In genomic region chr18:77103181-77103875, GRCh38 we compare ENCODE assay signal across 9 cellular contexts. TPM values are rescaled to one million over a fixed set of nuclear protein-coding genes. Genes with fewer than 3 reads are reported as not detected.
DNase-seq lines count a peak whose midpoint lies in the region; ATAC-seq and TF ChIP-seq lines count a peak whose summit lies in the region.
"Had no signal": no experiment of that assay in that cellular context is flagged by ENCODE, and none has a peak within 500 bp of the region (broad histone marks: within the 10 kb centered on the region; RNA-seq: fewer than 3 reads in every experiment).

No MANE protein-coding gene starts in this region.

- no peaks in the 10 kb centered on the region for H3K27me3 ChIP-seq in left ventricle myocardium inferior (ENCODE audit: low read depth)

- no peak overlapping the region for H3K4me3 ChIP-seq in left ventricle myocardium inferior

- H3K4me1 ChIP-seq in left ventricle myocardium inferior: peaks cover 94% of the 10 kb centered on the region

- peak overlapping the region; percentile 87 for H3K4me3 Mint-ChIP-seq in HFFc6
- H3K4me3 Mint-ChIP-seq in activated T-cell treated with anti-CD3 and anti-CD28 coated beads, Interleukin-2, amount 50 U/mL, for 72 hours: peak overlapping the region; percentile 2 to 55
- peak overlapping the region in 1 of 2 donors; percentile 33 for H3K4me3 Mint-ChIP-seq in stimulated activated naive B cell treated with anti-CD40 and anti-IgM and Interleukin-4, amounts not matched to agents 10 μg/mL and 1 μg/mL and 100 μg/mL, for 72 hours

- H3K27ac ChIP-seq in left ventricle myocardium inferior (replicated peaks): peak overlapping the region; percentile 86

- H3K9me3 Mint-ChIP-seq in HFFc6: no peaks in the 10 kb centered on the region
- H3K9me3 Mint-ChIP-seq in activated T-cell treated with anti-CD3 and anti-CD28 coated beads, Interleukin-2, amount 50 U/mL, for 72 hours: peaks cover 0 to 2% of the 10 kb centered on the region in 2 donors
- peaks cover 0 to 6% of the 10 kb centered on the region in 2 donors for H3K9me3 Mint-ChIP-seq in stimulated activated naive B cell treated with anti-CD40 and anti-IgM and Interleukin-4, amounts not matched to agents 10 μg/mL and 1 μg/mL and 100 μg/mL, for 72 hours

- no peak for TF ChIP-seq CTCF in HFFc6 (IDR thresholded peaks at IDR 0.05)
- TF ChIP-seq CTCF in left ventricle myocardium inferior (IDR thresholded peaks at IDR 0.05; ENCODE audit: borderline replicate concordance): no peak

- peak overlapping the region; percentile 98 for H3K27ac Mint-ChIP-seq in HFFc6
- peak overlapping the region; percentile 96 for H3K27ac Mint-ChIP-seq in activated T-cell treated with anti-CD3 and anti-CD28 coated beads, Interleukin-2, amount 50 U/mL, for 72 hours
- H3K27ac Mint-ChIP-seq in stimulated activated naive B cell treated with anti-CD40 and anti-IgM and Interleukin-4, amounts not matched to agents 10 μg/mL and 1 μg/mL and 100 μg/mL, for 72 hours: peak overlapping the region; percentile 25

- H3K27me3 Mint-ChIP-seq in HFFc6 (ENCODE audit: insufficient read depth): no peaks in the 10 kb centered on the region; the same call in 1 of the 2 replicates
- H3K27me3 Mint-ChIP-seq in activated T-cell treated with anti-CD3 and anti-CD28 coated beads, Interleukin-2, amount 50 U/mL, for 72 hours (ENCODE audit: low read depth): no peaks in the 10 kb centered on the region
- no peaks in the 10 kb centered on the region for H3K27me3 Mint-ChIP-seq in stimulated activated naive B cell treated with anti-CD40 and anti-IgM and Interleukin-4, amounts not matched to agents 10 μg/mL and 1 μg/mL and 100 μg/mL, for 72 hours

- DNase-seq in HFFc6: no peak
- no peak for DNase-seq in activated T-cell treated with anti-CD3 and anti-CD28 coated beads, Interleukin-2, amount 50 U/mL, for 72 hours
- DNase-seq in left ventricle myocardium inferior: no peak
- DNase-seq in stimulated activated naive B cell treated with anti-CD40 and anti-IgM and Interleukin-4, amounts not matched to agents 10 μg/mL and 1 μg/mL and 100 μg/mL, for 72 hours: no peak
- DNase-seq in iPS-NIHi7 (ENCODE audit: extremely low spot score): no peak
- no peak for DNase-seq in NCI-H1930 (lab: John Stamatoyannopoulos, UW)
- no peak for DNase-seq in NCI-H146 treated with DMSO at 0.1 percent for 48 hours (lab: John Stamatoyannopoulos, UW; ENCODE audit: unreplicated experiment)
- DNase-seq in NCI-H510A (lab: John Stamatoyannopoulos, UW): no peak
- DNase-seq: NCI-H2107 had no signal

- no peaks in the 10 kb centered on the region for H3K36me3 ChIP-seq in left ventricle myocardium inferior

- H3K9me3 ChIP-seq in left ventricle myocardium inferior (replicated peaks): no peaks in the 10 kb centered on the region

- peaks cover 8% of the 10 kb centered on the region for H3K36me3 Mint-ChIP-seq in HFFc6 (ENCODE audit: low read depth)
- H3K36me3 Mint-ChIP-seq in activated T-cell treated with anti-CD3 and anti-CD28 coated beads, Interleukin-2, amount 50 U/mL, for 72 hours (ENCODE audit: insufficient read depth in 2 of 2): peaks cover 24 to 42% of the 10 kb centered on the region in 2 donors
- H3K36me3 Mint-ChIP-seq in stimulated activated naive B cell treated with anti-CD40 and anti-IgM and Interleukin-4, amounts not matched to agents 10 μg/mL and 1 μg/mL and 100 μg/mL, for 72 hours: peaks cover 44 to 72% of the 10 kb centered on the region in 2 donors

- peaks cover 80% of the 10 kb centered on the region for H3K4me1 Mint-ChIP-seq in HFFc6 (ENCODE audit: low read depth)
- H3K4me1 Mint-ChIP-seq in activated T-cell treated with anti-CD3 and anti-CD28 coated beads, Interleukin-2, amount 50 U/mL, for 72 hours (ENCODE audit: low read depth): peaks cover 100% of the 10 kb centered on the region
- peaks cover 69 to 89% of the 10 kb centered on the region in 2 donors for H3K4me1 Mint-ChIP-seq in stimulated activated naive B cell treated with anti-CD40 and anti-IgM and Interleukin-4, amounts not matched to agents 10 μg/mL and 1 μg/mL and 100 μg/mL, for 72 hours

- no peak for ATAC-seq in activated T-cell treated with anti-CD3 and anti-CD28 coated beads, Interleukin-2, amount 50 U/mL, for 72 hours (replicated peaks in 1 of 2)
- no peak for ATAC-seq in stimulated activated naive B cell treated with anti-CD40 and anti-IgM and Interleukin-4, amounts not matched to agents 10 μg/mL and 1 μg/mL and 100 μg/mL, for 72 hours (replicated peaks)

- intact Hi-C loops in left ventricle myocardium inferior (cut with micrococcal nuclease): no loop called here

RNA-seq across cellular contexts. Expression of gene MBP, which starts 29.3 kb away (rescaled TPM):
- total RNA-seq in HFFc6 (2021; fragmentation: NEBNext Ultra II Directional; extraction: Animal tissue kit (Norgen Biotek cat#: 25700)): under 1 TPM in 5 of 6 experiments, not detected in 1; 0.05 to 0.23 (median 0.12) TPM
- total RNA-seq in activated T-cell treated with anti-CD3 and anti-CD28 coated beads, Interleukin-2, amount 50 U/mL, for 72 hours: 100 to 1,000 TPM; 101 to 107 TPM
- 35.0 TPM for total RNA-seq in left ventricle myocardium inferior

Comparison
In these comparisons a context has a peak if more than half of its experiments do, and no peak if none do; other contexts are left out.
1. H3K27ac Mint-ChIP-seq: peak in every context shown above with its lines; median percentile 98 in HFFc6; 96 in activated T-cell treated with anti-CD3 and anti-CD28 coated beads, Interleukin-2, amount 50 U/mL, for 72 hours; 25 in stimulated activated naive B cell treated with anti-CD40 and anti-IgM and Interleukin-4, amounts not matched to agents 10 μg/mL and 1 μg/mL and 100 μg/mL, for 72 hours.
2. RNA of gene MBP, which starts 29.3 kb away (total RNA-seq): 101 to 107 TPM in activated T-cell treated with anti-CD3 and anti-CD28 coated beads, Interleukin-2, amount 50 U/mL, for 72 hours and 35.0 TPM in left ventricle myocardium inferior (single experiment); 0.05 to 0.23 TPM in HFFc6; every median in the first group is over 10 times any median in the second.